21 cellular contexts compared by ENCODE assay signal in genomic region chr5:173778152-173778782, GRCh38.
DNase-seq lines count a peak whose midpoint lies in the region; ATAC-seq and TF ChIP-seq lines count a peak whose summit lies in the region.
"Had no signal": no experiment of that assay in that cellular context is flagged by ENCODE, and none has a peak within 500 bp of the region (broad histone marks: within the 10 kb centered on the region; RNA-seq: fewer than 3 reads in every experiment).

No MANE protein-coding gene starts in this region.

- H4K20me1 ChIP-seq in BLaER1 treated with 17β-estradiol and CSF1 and Interleukin-3, amounts not matched to agents 10 nM and 100 nM = no peaks in the 10 kb centered on the region

- TF ChIP-seq CTCF in WTC11 (IDR thresholded peaks at IDR 0.05) (no peak), BE2C (IDR thresholded peaks at IDR 0.05; ENCODE audit: low read depth, low read length) (no peak)
- no peak for TF ChIP-seq CTCF in CD8-positive, alpha-beta T cell (IDR thresholded peaks at IDR 0.05)

- no peak overlapping the region for H3K4ac ChIP-seq in mesendoderm (ENCODE audit: low read depth, low read length)

- H3K27me3 Mint-ChIP-seq in WTC11 (ENCODE audit: low read depth) = peaks cover 4% of the 10 kb centered on the region
- H3K27me3 Mint-ChIP-seq in CD8-positive, alpha-beta T cell (ENCODE audit: low read depth) = no peaks in the 10 kb centered on the region
- H3K27me3 Mint-ChIP-seq: activated CD4-positive, alpha-beta T cell treated with anti-CD3 and anti-CD28 coated beads for 36 hours; activated naive CD4-positive, alpha-beta T cell treated with anti-CD3 and anti-CD28 coated beads, Interleukin-2, amount 50 U/mL, for 24 hours had no signal

- no peaks in the 10 kb centered on the region for H3K79me2 ChIP-seq in mesendoderm (ENCODE audit: control insufficient read depth, insufficient read depth, low read length)

- no peak for ATAC-seq in WTC11
- ATAC-seq in HG03521 (IDR thresholded peaks at IDR 0.05; ENCODE audit: unreplicated experiment) = no peak
- ATAC-seq in CD8-positive, alpha-beta T cell = no peak
- ATAC-seq: activated CD4-positive, alpha-beta T cell treated with anti-CD3 and anti-CD28 coated beads for 36 hours; right cardiac atrium had no signal

- no peaks in the 10 kb centered on the region for H3K36me3 ChIP-seq in BLaER1 treated with 17β-estradiol and CSF1 and Interleukin-3, amounts not matched to agents 10 nM and 100 nM
- H3K36me3 ChIP-seq in mesendoderm (ENCODE audit: control insufficient read depth, insufficient read depth, low read length) (no peaks in the 10 kb centered on the region), BE2C (no peaks in the 10 kb centered on the region)
- no peaks in the 10 kb centered on the region for H3K36me3 ChIP-seq in CD8-positive, alpha-beta T cell (ENCODE audit: insufficient read depth, low read length)

- no peak overlapping the region for H4K8ac ChIP-seq in mesendoderm (ENCODE audit: low read depth, low read length)

- intact Hi-C loops in CD8-positive, alpha-beta T cell (cut with DNase I, micrococcal nuclease) = no loop called here

- peak; percentile 64 for DNase-seq in MV-4-11 (lab: John Stamatoyannopoulos, UW)
- no peak for DNase-seq in WTC11 (ENCODE audit: low spot score)
- peak; percentile 18 for DNase-seq in mesendoderm
- no peak for DNase-seq in NCI-H510A treated with DMSO at 0.1 percent for 48 hours (lab: John Stamatoyannopoulos, UW)
- DNase-seq in BE2C = no peak
- no peak for DNase-seq in CD8-positive, alpha-beta T cell
- DNase-seq: activated CD4-positive, alpha-beta T cell treated with anti-CD3 and anti-CD28 coated beads for 36 hours; activated CD8-positive, alpha-beta memory T cell treated with anti-CD3 and anti-CD28 coated beads, Interleukin-2, amount 50 U/mL, for 4 hours; cortex of kidney; immature natural killer cell; midbrain; NCI-H1048; NCI-H2171 treated with DMSO at 0.1 percent for 48 hours; right cardiac atrium; Right ventricle myocardium superior; stimulated activated CD4-positive, alpha-beta T cell treated with anti-CD3 and anti-CD28 coated beads, Interleukin-2, amount 100 ng/mL, for 48 hours; testis had no signal

- peaks cover 22% of the 10 kb centered on the region for H3K4me1 Mint-ChIP-seq in WTC11
- peaks cover 15% of the 10 kb centered on the region for H3K4me1 Mint-ChIP-seq in CD8-positive, alpha-beta T cell (ENCODE audit: low read depth)

- CTCF ChIA-PET in WTC11 (lab: Charles Lee) = interaction anchor here (1.1 kb wide), 1 partner anchor 9 kb away, joined by 3 read pairs; no protein-coding TSS in a partner anchor
- CTCF ChIA-PET in CD8-positive, alpha-beta T cell (lab: Charles Lee) = no interaction called here

- no peak overlapping the region for H3K56ac ChIP-seq in mesendoderm (ENCODE audit: low read length)

- no peaks in the 10 kb centered on the region for H3K9me3 ChIP-seq in BLaER1 treated with 17β-estradiol and CSF1 and Interleukin-3, amounts not matched to agents 10 nM and 100 nM (replicated peaks in 1 of 11)
- no peaks in the 10 kb centered on the region for H3K9me3 ChIP-seq in BE2C
- H3K9me3 ChIP-seq in CD8-positive, alpha-beta T cell (ENCODE audit: low read length) = no peaks in the 10 kb centered on the region
- H3K9me3 ChIP-seq: testis had no signal

- no peak overlapping the region for H3K4me3 Mint-ChIP-seq in WTC11
- no peak overlapping the region for H3K4me3 Mint-ChIP-seq in CD8-positive, alpha-beta T cell
- H3K4me3 Mint-ChIP-seq: activated CD4-positive, alpha-beta T cell treated with anti-CD3 and anti-CD28 coated beads for 36 hours; activated naive CD4-positive, alpha-beta T cell treated with anti-CD3 and anti-CD28 coated beads, Interleukin-2, amount 50 U/mL, for 24 hours; immature natural killer cell; T-helper 2 cell treated with Interferon-gamma antibody and Interleukin-4, amounts not matched to agents 5 μg/mL and 100 μg/mL, for 36 hours had no signal

- no peaks in the 10 kb centered on the region for H3K9me3 Mint-ChIP-seq in WTC11
- H3K9me3 Mint-ChIP-seq in CD8-positive, alpha-beta T cell = no peaks in the 10 kb centered on the region
- H3K9me3 Mint-ChIP-seq: activated naive CD4-positive, alpha-beta T cell treated with anti-CD3 and anti-CD28 coated beads, Interleukin-2, amount 50 U/mL, for 24 hours; immature natural killer cell; T-helper 2 cell treated with Interferon-gamma antibody and Interleukin-4, amounts not matched to agents 5 μg/mL and 100 μg/mL, for 36 hours had no signal

- H3K27me3 ChIP-seq in BLaER1 treated with 17β-estradiol and CSF1 and Interleukin-3, amounts not matched to agents 10 nM and 100 nM = no peaks in the 10 kb centered on the region
- no peaks in the 10 kb centered on the region for H3K27me3 ChIP-seq in mesendoderm (ENCODE audit: insufficient read depth, low read length, poor library complexity)
- H3K27me3 ChIP-seq in BE2C = no peaks in the 10 kb centered on the region
- no peaks in the 10 kb centered on the region for H3K27me3 ChIP-seq in CD8-positive, alpha-beta T cell (ENCODE audit: insufficient read depth, low read length)
- H3K27me3 ChIP-seq: testis had no signal

- H3K79me1 ChIP-seq in mesendoderm (ENCODE audit: low read length) = no peaks in the 10 kb centered on the region

- peak overlapping the region; percentile 66 to 86 (median 79) for H3K4me2 ChIP-seq in BLaER1 treated with 17β-estradiol and CSF1 and Interleukin-3, amounts not matched to agents 10 nM and 100 nM
- H3K4me2 ChIP-seq in mesendoderm (ENCODE audit: low read length) = no peak overlapping the region

- peak overlapping the region; percentile 7 to 93 (median 79); a peak in 21 of 22 replicates for H3K27ac ChIP-seq in BLaER1 treated with 17β-estradiol and CSF1 and Interleukin-3, amounts not matched to agents 10 nM and 100 nM
- H3K27ac ChIP-seq in mesendoderm (ENCODE audit: low read depth, low read length) = no peak overlapping the region
- H3K27ac ChIP-seq in CD8-positive, alpha-beta T cell (ENCODE audit: low read depth, low read length) = no peak overlapping the region
- H3K27ac ChIP-seq: testis had no signal

- no peak overlapping the region for H3K23ac ChIP-seq in mesendoderm (ENCODE audit: low read length)

- POLR2A ChIA-PET in WTC11 (lab: Charles Lee) = interaction anchor here (0.6 kb wide), 1 partner anchor 70 kb away, joined by 5 read pairs; no protein-coding TSS in a partner anchor
- POLR2A ChIA-PET in CD8-positive, alpha-beta T cell (lab: Charles Lee) = interaction anchor here (2.8 kb wide), 1 partner anchor 8 kb away, joined by 6 read pairs; no protein-coding TSS in a partner anchor

- no peak overlapping the region for H2BK15ac ChIP-seq in mesendoderm (replicated peaks; ENCODE audit: low read depth)

- no peak overlapping the region for H3K27ac Mint-ChIP-seq in WTC11
- H3K27ac Mint-ChIP-seq in CD8-positive, alpha-beta T cell = no peak overlapping the region
- H3K27ac Mint-ChIP-seq: activated naive CD4-positive, alpha-beta T cell treated with anti-CD3 and anti-CD28 coated beads, Interleukin-2, amount 50 U/mL, for 24 hours; immature natural killer cell; T-helper 2 cell treated with Interferon-gamma antibody and Interleukin-4, amounts not matched to agents 5 μg/mL and 100 μg/mL, for 36 hours had no signal

- peak overlapping the region in 1 of 10 experiments; percentile 21; a peak in 2 of 20 replicates for H3K4me3 ChIP-seq in BLaER1 treated with 17β-estradiol and CSF1 and Interleukin-3, amounts not matched to agents 10 nM and 100 nM
- no peak overlapping the region for H3K4me3 ChIP-seq in mesendoderm (ENCODE audit: low read length)
- H3K4me3 ChIP-seq in BE2C (ENCODE audit: low read depth, low read length) = no peak overlapping the region
- no peak overlapping the region for H3K4me3 ChIP-seq in CD8-positive, alpha-beta T cell (ENCODE audit: low read depth, low read length)
- H3K4me3 ChIP-seq: testis had no signal

- no peak overlapping the region for H2BK120ac ChIP-seq in mesendoderm (ENCODE audit: low read depth, low read length)

- no CpG with 5 or more reads among the region's 6 CpGs for WGBS in mesendoderm (ENCODE audit: extremely low coverage, insufficient coverage, low lambda C conversion rate)

- no peak overlapping the region for H2BK5ac ChIP-seq in mesendoderm (ENCODE audit: low read length)

- H3K4me1 ChIP-seq in BLaER1 treated with 17β-estradiol and CSF1 and Interleukin-3, amounts not matched to agents 10 nM and 100 nM = peaks cover 64 to 98% (median 89%) of the 10 kb centered on the region in 10 experiments
- H3K4me1 ChIP-seq in mesendoderm (ENCODE audit: control insufficient read depth, low read depth, low read length) (no peaks in the 10 kb centered on the region), BE2C (peaks cover 25% of the 10 kb centered on the region)
- H3K4me1 ChIP-seq in CD8-positive, alpha-beta T cell (ENCODE audit: insufficient read depth, low read length) = peaks cover 6% of the 10 kb centered on the region

- H3K36me3 Mint-ChIP-seq in WTC11 = no peaks in the 10 kb centered on the region
- H3K36me3 Mint-ChIP-seq in CD8-positive, alpha-beta T cell = no peaks in the 10 kb centered on the region
- H3K36me3 Mint-ChIP-seq: activated naive CD4-positive, alpha-beta T cell treated with anti-CD3 and anti-CD28 coated beads, Interleukin-2, amount 50 U/mL, for 24 hours; immature natural killer cell had no signal

- H3K18ac ChIP-seq in mesendoderm (ENCODE audit: low read length) = no peak overlapping the region

- no peak overlapping the region for H4K5ac ChIP-seq in mesendoderm (ENCODE audit: low read length)

- peak overlapping the region in 3 of 11 experiments; percentile 6 to 31 (median 20); a peak in 6 of 22 replicates for H3K9ac ChIP-seq in BLaER1 treated with 17β-estradiol and CSF1 and Interleukin-3, amounts not matched to agents 10 nM and 100 nM
- no peak overlapping the region for H3K9ac ChIP-seq in mesendoderm (ENCODE audit: low read length)

- no peak overlapping the region for H2AK5ac ChIP-seq in mesendoderm (ENCODE audit: low read length)

Comparison
In these comparisons a context has a peak if more than half of its experiments do, and no peak if none do; other contexts are left out.
1. H3K27ac ChIP-seq: peak in BLaER1 treated with 17β-estradiol and CSF1 and Interleukin-3, amounts not matched to agents 10 nM and 100 nM (11 of 11); none in mesendoderm (single experiment) and CD8-positive, alpha-beta T cell (single experiment).
2. DNase-seq: peak in MV-4-11 (single experiment) and mesendoderm (single experiment); none in WTC11 (single experiment), NCI-H510A treated with DMSO at 0.1 percent for 48 hours (single experiment), BE2C (single experiment) and CD8-positive, alpha-beta T cell (0 of 7).